ENCODE assay signal across 26 cellular contexts in the genomic region with DNA sequence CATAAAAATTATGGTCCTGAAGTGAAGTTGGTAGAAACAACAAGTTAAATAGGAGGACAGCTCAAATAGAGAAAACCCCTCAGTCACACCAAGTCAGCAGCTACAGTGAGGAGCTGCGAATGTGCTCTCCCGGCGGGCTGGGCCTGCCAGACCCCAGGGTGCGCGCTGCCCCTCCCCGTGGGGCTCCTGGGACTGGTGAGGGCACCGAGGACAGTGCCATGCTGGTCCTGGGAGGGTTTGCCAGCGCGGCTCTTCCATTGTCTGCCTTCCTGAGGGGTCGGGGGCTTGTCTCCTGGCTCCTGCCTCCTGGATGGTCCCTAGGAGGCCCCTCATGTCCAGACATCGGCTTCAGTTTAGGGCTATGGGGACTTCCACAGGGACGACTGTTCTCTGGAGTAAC.
"Had no signal": no experiment of that assay in that cellular context is flagged by ENCODE, and none has a peak within 500 bp of the region (broad histone marks: within the 10 kb centered on the region; RNA-seq: fewer than 3 reads in every experiment).

No MANE protein-coding gene starts in this region.

- H3K27me3 Mint-ChIP-seq: activated naive CD8-positive, alpha-beta T cell treated with anti-CD3 and anti-CD28 coated beads, Interleukin-2, amount 10 ng/mL, durations not matched to agents 7 days and 5 days had no signal

- H3K36me3 ChIP-seq: ascending aorta, cardiac muscle cell, gastroesophageal sphincter, ovary, prostate gland, suprapubic skin, tibial nerve had no signal

- H3K4me3 Mint-ChIP-seq: activated naive CD8-positive, alpha-beta T cell treated with anti-CD3 and anti-CD28 coated beads, Interleukin-2, amount 10 ng/mL, durations not matched to agents 7 days and 5 days; brain; effector memory CD8-positive, alpha-beta T cell; natural killer cell; stimulated activated effector memory CD8-positive, alpha-beta T cell treated with anti-CD3 and anti-CD28 coated beads, Interleukin-12 subunit alpha, Interleukin-12 subunit beta, amount 100 ng/mL, for 72 hours had no signal

- H3K9me3 Mint-ChIP-seq: activated naive CD8-positive, alpha-beta T cell treated with anti-CD3 and anti-CD28 coated beads, Interleukin-2, amount 10 ng/mL, durations not matched to agents 7 days and 5 days; effector memory CD8-positive, alpha-beta T cell; natural killer cell; stimulated activated effector memory CD8-positive, alpha-beta T cell treated with anti-CD3 and anti-CD28 coated beads, Interleukin-12 subunit alpha, Interleukin-12 subunit beta, amount 100 ng/mL, for 72 hours had no signal

- H3K36me3 Mint-ChIP-seq: activated naive CD8-positive, alpha-beta T cell treated with anti-CD3 and anti-CD28 coated beads, Interleukin-2, amount 10 ng/mL, durations not matched to agents 7 days and 5 days; natural killer cell; stimulated activated effector memory CD8-positive, alpha-beta T cell treated with anti-CD3 and anti-CD28 coated beads, Interleukin-12 subunit alpha, Interleukin-12 subunit beta, amount 100 ng/mL, for 72 hours had no signal

- H3K4me3 ChIP-seq: ascending aorta, cardiac muscle cell, coronary artery, dorsolateral prefrontal cortex, gastroesophageal sphincter, ovary, prostate gland, skin epidermis, suprapubic skin, tibial nerve had no signal

- H3K27ac Mint-ChIP-seq: effector memory CD8-positive, alpha-beta T cell; natural killer cell had no signal

- H3K9me3 ChIP-seq: ascending aorta, gastroesophageal sphincter, neutrophil, ovary, prostate gland, suprapubic skin, tibial nerve had no signal

- DNase-seq: activated CD4-positive, alpha-beta T cell treated with anti-CD3 and anti-CD28 coated beads for 4 hours; activated CD4-positive, CD25-positive, alpha-beta regulatory T cell; activated gamma-delta T cell; activated naive CD8-positive, alpha-beta T cell treated with anti-CD3 and anti-CD28 coated beads, Interleukin-2, amount 10 ng/mL, durations not matched to agents 7 days and 5 days; cerebellar nuclear complex; dorsolateral prefrontal cortex; effector memory CD8-positive, alpha-beta T cell; head of caudate nucleus; midbrain; natural killer cell; ovary; retina; stimulated activated CD4-positive, alpha-beta T cell treated with anti-CD3 and anti-CD28 coated beads, Interleukin-4, amount 100 ng/mL, for 24 hours; T-helper 1 cell had no signal

- H3K27ac ChIP-seq: ascending aorta, cardiac muscle cell, coronary artery, dorsolateral prefrontal cortex, gastroesophageal sphincter, neutrophil, ovary, prostate gland, skin epidermis, suprapubic skin, tibial nerve had no signal

- H3K4me1 Mint-ChIP-seq: natural killer cell had no signal

- H3K4me1 ChIP-seq: ascending aorta, gastroesophageal sphincter, prostate gland, suprapubic skin had no signal

- ATAC-seq: effector memory CD8-positive, alpha-beta T cell; gastroesophageal sphincter; natural killer cell; sciatic nerve; stimulated activated effector memory CD8-positive, alpha-beta T cell treated with anti-CD3 and anti-CD28 coated beads, Interleukin-12 subunit alpha, Interleukin-12 subunit beta, amount 100 ng/mL, for 72 hours had no signal

- H3K27me3 ChIP-seq: ascending aorta, cardiac muscle cell, neutrophil, ovary, suprapubic skin, tibial nerve had no signal
